Comparison of ENCODE assay signal across 17 cellular contexts in genomic region chr9:133525677-133526076, GRCh38. TPM values are rescaled to one million over a fixed set of nuclear protein-coding genes. Genes with fewer than 3 reads are reported as not detected.
"Had no signal": no experiment of that assay in that cellular context is flagged by ENCODE, and none has a peak within 500 bp of the region (broad histone marks: within the 10 kb centered on the region; RNA-seq: fewer than 3 reads in every experiment).

No MANE protein-coding gene starts in this region.

- DNase-seq: activated CD4-positive, alpha-beta T cell treated with anti-CD3 and anti-CD28 coated beads for 4 hours; activated CD8-positive, alpha-beta memory T cell treated with anti-CD3 and anti-CD28 coated beads, Interleukin-2, amount 50 U/mL, for 4 hours; activated CD8-positive, alpha-beta T cell treated with anti-CD3 and anti-CD28 coated beads for 36 hours; activated gamma-delta T cell treated with Interleukin-2 at 50 U/mL for 16 hours; activated naive CD8-positive, alpha-beta T cell treated with anti-CD3 and anti-CD28 coated beads for 36 hours; activated T-cell treated with anti-CD3 and anti-CD28 coated beads, Interleukin-2, amount 50 U/mL, for 72 hours; esophagus squamous epithelium; foreskin fibroblast; sigmoid colon; stimulated activated CD4-positive, alpha-beta T cell treated with anti-CD3 and anti-CD28 coated beads, Interleukin-2, amount 100 ng/mL, for 24 hours; stimulated activated naive CD4-positive, alpha-beta T cell; T-helper 1 cell; upper lobe of left lung had no signal

- H3K4me3 ChIP-seq: esophagus squamous epithelium, left lung, sigmoid colon, upper lobe of left lung had no signal

- H3K36me3 Mint-ChIP-seq: activated naive CD8-positive, alpha-beta T cell treated with anti-CD3 and anti-CD28 coated beads for 36 hours; memory B cell had no signal

- H3K27ac ChIP-seq: esophagus squamous epithelium, left lung, VCaP had no signal

- H3K27me3 Mint-ChIP-seq: activated CD8-positive, alpha-beta T cell treated with anti-CD3 and anti-CD28 coated beads for 36 hours; activated naive CD8-positive, alpha-beta T cell treated with anti-CD3 and anti-CD28 coated beads for 36 hours had no signal

- H3K9me3 ChIP-seq: esophagus squamous epithelium, left lung, sigmoid colon, upper lobe of left lung had no signal

- ATAC-seq: activated CD8-positive, alpha-beta T cell treated with anti-CD3 and anti-CD28 coated beads for 36 hours; activated T-cell treated with anti-CD3 and anti-CD28 coated beads, Interleukin-2, amount 50 U/mL, for 72 hours; left lung had no signal

- H3K4me3 Mint-ChIP-seq: activated CD8-positive, alpha-beta T cell treated with anti-CD3 and anti-CD28 coated beads for 36 hours; activated naive CD8-positive, alpha-beta T cell treated with anti-CD3 and anti-CD28 coated beads for 36 hours; activated T-cell treated with anti-CD3 and anti-CD28 coated beads, Interleukin-2, amount 50 U/mL, for 72 hours; memory B cell had no signal

- H3K9me3 Mint-ChIP-seq: activated CD8-positive, alpha-beta T cell treated with anti-CD3 and anti-CD28 coated beads for 36 hours; activated naive CD8-positive, alpha-beta T cell treated with anti-CD3 and anti-CD28 coated beads for 36 hours; activated T-cell treated with anti-CD3 and anti-CD28 coated beads, Interleukin-2, amount 50 U/mL, for 72 hours; memory B cell had no signal

- H3K36me3 ChIP-seq: esophagus squamous epithelium, left lung, sigmoid colon, upper lobe of left lung had no signal

- H3K4me1 Mint-ChIP-seq: memory B cell had no signal

- H3K27ac Mint-ChIP-seq: activated CD8-positive, alpha-beta T cell treated with anti-CD3 and anti-CD28 coated beads for 36 hours; activated naive CD8-positive, alpha-beta T cell treated with anti-CD3 and anti-CD28 coated beads for 36 hours; activated T-cell treated with anti-CD3 and anti-CD28 coated beads, Interleukin-2, amount 50 U/mL, for 72 hours; memory B cell had no signal

- H3K27me3 ChIP-seq: sigmoid colon, upper lobe of left lung had no signal

RNA-seq across cellular contexts. Expression of gene MYMK, which starts 0.9 kb away (rescaled TPM):
- total RNA-seq: activated CD8-positive, alpha-beta T cell treated with anti-CD3 and anti-CD28 coated beads for 36 hours; activated naive CD8-positive, alpha-beta T cell treated with anti-CD3 and anti-CD28 coated beads for 36 hours; activated T-cell treated with anti-CD3 and anti-CD28 coated beads, Interleukin-2, amount 50 U/mL, for 72 hours; bronchial epithelial cell; esophagus squamous epithelium; left lung; sigmoid colon; upper lobe of left lung had no signal
- polyA plus RNA-seq: sigmoid colon had no signal

RNA-seq across cellular contexts. Expression of gene ADAMTSL2, which starts 8.8 kb away (rescaled TPM):
- total RNA-seq: bronchial epithelial cell had no signal
